ENCODE assay signal across 13 cellular contexts in genomic region chr3:120470870-120471269, GRCh38. TPM values are rescaled to one million over a fixed set of nuclear protein-coding genes. Genes with fewer than 3 reads are reported as not detected.
DNase-seq lines count a peak whose midpoint lies in the region; ATAC-seq, FAIRE-seq and TF ChIP-seq lines count a peak whose summit lies in the region.
"Had no signal": no experiment of that assay in that cellular context is flagged by ENCODE, and none has a peak within 500 bp of the region (broad histone marks: within the 10 kb centered on the region; RNA-seq: fewer than 3 reads in every experiment).

No MANE protein-coding gene starts in this region.

- H2BK12ac ChIP-seq in H1 (ENCODE audit: low read depth, low read length): peak overlapping the region; percentile 89

- peak; percentile 64 for DNase-seq in M059J (ENCODE audit: low read depth)
- no peak for DNase-seq in H1 (ENCODE audit: low read depth in 1 of 2, low spot score in 2 of 2)
- DNase-seq in left lobe of liver (ENCODE audit: low spot score): no peak
- peak; percentile 63 to 68 for DNase-seq in thyroid gland
- no peak for DNase-seq in NCI-H146 treated with DMSO at 0.1 percent for 48 hours (lab: John Stamatoyannopoulos, UW; ENCODE audit: unreplicated experiment)
- DNase-seq in NK-92 (lab: John Stamatoyannopoulos, UW; ENCODE audit: unreplicated experiment): no peak
- no peak for DNase-seq in Kasumi-1 (lab: John Stamatoyannopoulos, UW)
- DNase-seq: CD8-positive, alpha-beta T cell; cortex of kidney; NCI-H510A treated with DMSO at 0.1 percent for 48 hours; SHP77; stimulated activated naive CD8-positive, alpha-beta T cell treated with anti-CD3 and anti-CD28 coated beads, Interleukin-15, amount 100 ng/mL, for 72 hours had no signal

- FAIRE-seq in H1 (lab: Jason Lieb, UNC): no peak

- no peak for TF ChIP-seq RAD21 in H1 (IDR thresholded peaks at IDR 0.05 in 1 of 2, conservative IDR thresholded peaks at IDR 0.05 in 1 of 2; ENCODE audit: low read depth in 2 of 2, low read length in 2 of 2)

- H3K4me2 ChIP-seq in H1 (ENCODE audit: insufficient read depth in 1 of 2, low read depth in 2 of 2, low read length in 2 of 2): no peak overlapping the region

- H3K27ac ChIP-seq in H1 (ENCODE audit: low read depth, low read length) (0 out of 2 replicates have a peak overlapping the region, but pooled peaks have one; percentile 2), thyroid gland (peak overlapping the region in 1 of 3 donors; percentile 25)
- H3K27ac ChIP-seq: prostate gland had no signal

- peak overlapping the region; percentile 91 for H2BK5ac ChIP-seq in H1 (ENCODE audit: low read depth, low read length)

- intact Hi-C loops in thyroid gland (cut with DNase I): no loop called here

- no peak for TF ChIP-seq EP300 in H1 (IDR thresholded peaks at IDR 0.05; ENCODE audit: borderline replicate concordance in 1 of 2, low read depth in 2 of 2, low read length in 2 of 2)

- H3K18ac ChIP-seq in H1 (ENCODE audit: extremely low read depth, low read length): no peak overlapping the region; the same call in 1 of the 2 replicates

- no peaks in the 10 kb centered on the region; the same call in 1 of the 2 replicates for H3K23me2 ChIP-seq in H1 (ENCODE audit: low read depth, low read length)

- H3K9ac ChIP-seq in H1 (replicated peaks in 1 of 4; ENCODE audit: extremely low read depth in 1 of 4, low read depth in 3 of 4, low read length in 3 of 4): no peak overlapping the region

- H3K36me3 ChIP-seq in H1 (ENCODE audit: control insufficient read depth in 2 of 4, insufficient read depth in 4 of 4, low read length in 3 of 4) (no peaks in the 10 kb centered on the region), thyroid gland (no peaks in the 10 kb centered on the region)
- H3K36me3 ChIP-seq: prostate gland had no signal

- H3K4me3 ChIP-seq in H1 (ENCODE audit: extremely low read depth in 1 of 4, insufficient read depth in 2 of 4, low read depth in 3 of 4, low read length in 4 of 4): no peak overlapping the region
- H3K4me3 ChIP-seq in thyroid gland (replicated peaks in 1 of 3): no peak overlapping the region
- H3K4me3 ChIP-seq: prostate gland had no signal

- H3K23ac ChIP-seq in H1 (ENCODE audit: insufficient read length): no peak overlapping the region

- WGBS in H1 (ENCODE audit: extremely low coverage in 1 of 2, insufficient coverage in 1 of 2, insufficient read length in 1 of 2, insufficient replicate concordance in 2 of 2, low coverage in 1 of 2, low lambda C conversion rate in 2 of 2, missing lambda C conversion rate in 1 of 2), 2 experiments: 56% methylated on average over 2 of the region's 2 CpGs; no CpG with 5 or more reads in 1 of the 2 experiments
- 15 to 20% methylated on average over 2 of the region's 2 CpGs for WGBS in thyroid gland, 2 donors

- H4K91ac ChIP-seq in H1 (replicated peaks; ENCODE audit: insufficient read length, low read length): no peak overlapping the region

- H3K9me3 ChIP-seq in H1 (ENCODE audit: insufficient read depth in 2 of 2, low read depth in 1 of 2, low read length in 1 of 2): peaks cover 0 to 4% of the 10 kb centered on the region in 2 experiments; a peak in 2 of 4 replicates
- H3K9me3 ChIP-seq in thyroid gland: no peaks in the 10 kb centered on the region
- H3K9me3 ChIP-seq: prostate gland had no signal

- POLR2A ChIA-PET in H1 (lab: Charles Lee; ENCODE audit: partially characterized antibody): interaction anchor here (1.0 to 4.3 kb wide), 4 partner anchors 14 to 376 kb away, joined by 3 to 24 read pairs (median 10); partner anchors contain the start of gene FSTL1

- ATAC-seq in left lobe of liver: peak; percentile 89
- ATAC-seq: CD8-positive, alpha-beta T cell; stimulated activated naive CD8-positive, alpha-beta T cell treated with anti-CD3 and anti-CD28 coated beads, Interleukin-15, amount 100 ng/mL, for 72 hours had no signal

- peak overlapping the region; percentile 90 for H2AK5ac ChIP-seq in H1 (ENCODE audit: low read depth, low read length)

- no peak for TF ChIP-seq CTCF in H1 (IDR thresholded peaks at IDR 0.05; ENCODE audit: control extremely low read depth in 1 of 3, insufficient read depth in 1 of 3, low read depth in 1 of 3, low read length in 3 of 3)
- no peak for TF ChIP-seq CTCF in thyroid gland (IDR thresholded peaks at IDR 0.05)

- CTCF ChIA-PET in H1 (lab: Charles Lee; ENCODE audit: partially characterized antibody): interaction anchor here (1.2 to 6.9 kb wide), 3 partner anchors 53 to 96 kb away, joined by 3 to 36 read pairs (median 5); no protein-coding TSS in a partner anchor

- H4K5ac ChIP-seq in H1 (ENCODE audit: insufficient read length, low read depth, low read length): no peak overlapping the region

- H2BK120ac ChIP-seq in H1 (replicated peaks; ENCODE audit: low read depth, low read length): no peak overlapping the region

- H2BK15ac ChIP-seq in H1 (ENCODE audit: low read length): no peak overlapping the region

- peak overlapping the region; percentile 76 for H2AFZ ChIP-seq in H1 (ENCODE audit: low read length)

- no peak overlapping the region for H3K14ac ChIP-seq in H1 (ENCODE audit: insufficient read length)

- no peaks in the 10 kb centered on the region for H4K20me1 ChIP-seq in H1 (replicated peaks in 1 of 2; ENCODE audit: control insufficient read depth in 1 of 2, insufficient read depth in 2 of 2, low read length in 2 of 2)

- peaks cover 6 to 29% (median 12%) of the 10 kb centered on the region in 4 experiments; a peak in 6 of 7 replicates for H3K4me1 ChIP-seq in H1 (replicated peaks in 1 of 4; ENCODE audit: control insufficient read depth in 3 of 4, insufficient read depth in 4 of 4, low read length in 3 of 4)
- peaks cover 16 to 30% of the 10 kb centered on the region in 2 donors for H3K4me1 ChIP-seq in thyroid gland

- H4K8ac ChIP-seq in H1 (ENCODE audit: extremely low read depth, insufficient read depth, low read length): no peak overlapping the region

- no peak for TF ChIP-seq POLR2A in H1 (IDR thresholded peaks at IDR 0.05; ENCODE audit: control extremely low read depth in 1 of 2, low read depth in 2 of 2, low read length in 2 of 2)
- no peak for TF ChIP-seq POLR2A in thyroid gland (IDR thresholded peaks at IDR 0.05)

- H3K27me3 ChIP-seq in H1 (replicated peaks in 1 of 4; ENCODE audit: control insufficient read depth in 3 of 4, extremely low read depth in 1 of 4, insufficient read depth in 3 of 4, low read length in 3 of 4) (no peaks in the 10 kb centered on the region), thyroid gland (no peaks in the 10 kb centered on the region)

- H3K56ac ChIP-seq in H1 (replicated peaks; ENCODE audit: insufficient read length, low read depth, low read length): no peak overlapping the region

- peak overlapping the region; percentile 66; the same call in 1 of the 2 replicates for H2BK20ac ChIP-seq in H1 (ENCODE audit: low read length)

- H3K79me1 ChIP-seq in H1 (ENCODE audit: low read depth, low read length): no peaks in the 10 kb centered on the region

- no peak overlapping the region for H3K4ac ChIP-seq in H1 (replicated peaks; ENCODE audit: insufficient read length, low read depth, low read length)

- no peaks in the 10 kb centered on the region for H3K79me2 ChIP-seq in H1 (ENCODE audit: control insufficient read depth in 1 of 2, insufficient read depth in 2 of 2, low read length in 2 of 2)

TF ChIP-seq in H1, 55 proteins besides CTCF, POLR2A, EP300 and RAD21 (continues in another document):
- no peak for TF ChIP-seq BRCA1 (IDR thresholded peaks at IDR 0.05; ENCODE audit: low read depth, low read length)
- no peak for TF ChIP-seq ATF3 (IDR thresholded peaks at IDR 0.05; ENCODE audit: insufficient read depth, low read depth, low read length)
- TF ChIP-seq SP1 (IDR thresholded peaks at IDR 0.05; ENCODE audit: low read depth, low read length): no peak
- no peak for TF ChIP-seq SIN3A (conservative IDR thresholded peaks at IDR 0.05 in 1 of 2, IDR thresholded peaks at IDR 0.05 in 1 of 2; ENCODE audit: low read depth in 1 of 2, low read length in 2 of 2)
- no peak for TF ChIP-seq FOSL1 (IDR thresholded peaks at IDR 0.05; ENCODE audit: insufficient read depth, low read depth, low read length)
- TF ChIP-seq RBBP5 (IDR thresholded peaks at IDR 0.05; ENCODE audit: borderline replicate concordance, low read depth, low read length): no peak
- no peak for TF ChIP-seq RNF2 (IDR thresholded peaks at IDR 0.05; ENCODE audit: borderline replicate concordance, low read depth, low read length, missing control alignments, poor library complexity, severe bottlenecking)
- no peak for TF ChIP-seq TAF7 (optimal IDR thresholded peaks at IDR 0.05; ENCODE audit: borderline replicate concordance, low read depth, low read length)

RNA-seq across cellular contexts. Expression of gene FSTL1, which starts 20.1 kb away (rescaled TPM):
- total RNA-seq in M059J (2014; rRNA removed; shearing (Covaris generic)): 762 and 1,312 TPM in 2 replicates
- 502 and 516 TPM in 2 replicates for total RNA-seq in H1 (2021; fragmentation: NEBNext Ultra II Directional; extraction: Animal tissue kit (Norgen Biotek cat#: 25700))
- 158 and 168 TPM in 2 replicates for polyA plus RNA-seq in H1 (2011; rRNA removed)
- polyA plus RNA-seq in H1 (2011; cell fraction: cytosol; rRNA removed): 238 TPM
- 366 TPM for polyA plus RNA-seq in H1 (2011; cell fraction: nucleus; rRNA removed)
- polyA plus RNA-seq in H1 (2012, experiment 1 of 2): 322 to 479 TPM (median 419 TPM) in 4 replicates
- polyA plus RNA-seq in H1 (2012, experiment 2 of 2): 22.7 TPM
- polyA plus RNA-seq in H1 (2013, experiment 1 of 2): 296 TPM
- polyA plus RNA-seq in H1 (2013, experiment 2 of 2): 334 TPM
- polyA minus RNA-seq in H1 (2011; rRNA and poly(A)+ RNA removed): 543 and 781 TPM in 2 replicates
- polyA minus RNA-seq in H1 (2011; cell fraction: cytosol; rRNA and poly(A)+ RNA removed): 248 TPM
- polyA minus RNA-seq in H1 (2011; cell fraction: nucleus; rRNA and poly(A)+ RNA removed): 164 TPM
- 46.9 TPM for total RNA-seq in left lobe of liver
- total RNA-seq in thyroid gland: 100 to 1,000 TPM; 135 to 268 (median 228) TPM

Comparison
In these comparisons a context has a peak if more than half of its experiments do, and no peak if none do; other contexts are left out.
1. DNase-seq: peak in M059J (single experiment) and thyroid gland (2 of 2); none in H1 (0 of 2), left lobe of liver (single experiment), NCI-H146 treated with DMSO at 0.1 percent for 48 hours (single experiment), NK-92 (single experiment) and Kasumi-1 (0 of 2).